Comparison of ENCODE assay signal across 16 cellular contexts in genomic region chr16:31574145-31574544, GRCh38. TPM values are rescaled to one million over a fixed set of nuclear protein-coding genes. Genes with fewer than 3 reads are reported as not detected.
"Had no signal": no experiment of that assay in that cellular context is flagged by ENCODE, and none has a peak within 500 bp of the region (broad histone marks: within the 10 kb centered on the region; RNA-seq: fewer than 3 reads in every experiment).

No MANE protein-coding gene starts in this region.

RNA-seq across cellular contexts. Expression of gene AHSP, which starts 46.4 kb away (rescaled TPM):
- total RNA-seq: dermis microvascular lymphatic vessel endothelial cell; heart right ventricle; kidney epithelial cell; left cardiac atrium; left lung; lower leg skin; lung microvascular endothelial cell; mucosa of gallbladder; naive thymus-derived CD8-positive, alpha-beta T cell; osteocyte; prostate gland; thyroid gland; ureter; vagina had no signal
- polyA plus RNA-seq: esophagus; heart right ventricle; naive thymus-derived CD8-positive, alpha-beta T cell; stomach had no signal
